In genomic region chr7:15915694-15916093, GRCh38 we compare ENCODE assay signal across 17 cellular contexts.
A peak's percentile ranks its signal among the peaks of the same experiment; 100 is the strongest.
DNase-seq lines count a peak whose midpoint lies in the region; ATAC-seq and TF ChIP-seq lines count a peak whose summit lies in the region.
"Had no signal": no experiment of that assay in that cellular context is flagged by ENCODE, and none has a peak within 500 bp of the region (broad histone marks: within the 10 kb centered on the region; RNA-seq: fewer than 3 reads in every experiment).

No MANE protein-coding gene starts in this region.

- no peaks in the 10 kb centered on the region for H3K36me3 Mint-ChIP-seq in activated T-helper 17 cell treated with anti-CD3 and anti-CD28 coated beads, Interleukin-2, amount 50 U/mL, for 72 hours (ENCODE audit: low read depth)
- H3K36me3 Mint-ChIP-seq: IgD-negative memory B cell had no signal

- H3K4me3 Mint-ChIP-seq in activated T-helper 17 cell treated with anti-CD3 and anti-CD28 coated beads, Interleukin-2, amount 50 U/mL, for 72 hours, result no peak overlapping the region
- H3K4me3 Mint-ChIP-seq: IgD-negative memory B cell had no signal

- peaks cover 3% of the 10 kb centered on the region for H3K9me3 Mint-ChIP-seq in activated T-helper 17 cell treated with anti-CD3 and anti-CD28 coated beads, Interleukin-2, amount 50 U/mL, for 72 hours

- no peaks in the 10 kb centered on the region for H3K4me1 Mint-ChIP-seq in activated T-helper 17 cell treated with anti-CD3 and anti-CD28 coated beads, Interleukin-2, amount 50 U/mL, for 72 hours
- H3K4me1 Mint-ChIP-seq: IgD-negative memory B cell had no signal

- in situ Hi-C loops in GM13977 (cut with MboI; ENCODE audit: low pct_unique_long_range_greater_than_20kb, low sequenced_read_pairs, unreplicated experiment), result no loop called here

- ATAC-seq in esophagus mucosa (no peak), GM19395 (IDR thresholded peaks at IDR 0.05; ENCODE audit: unreplicated experiment) (no peak)
- no peak for ATAC-seq in activated T-helper 17 cell treated with anti-CD3 and anti-CD28 coated beads, Interleukin-2, amount 50 U/mL, for 72 hours (replicated peaks)
- ATAC-seq: SK-N-SH treated with all-trans-retinoic acid at 6 μM for 48 hours had no signal

- DNase-seq in EH (ENCODE audit: low read depth) (peak; percentile 33), M059J (ENCODE audit: low read depth) (peak; percentile 44), foreskin melanocyte (peak; percentile 28), GM13977 (ENCODE audit: low spot score) (no peak)
- DNase-seq: ACHN, AML-193, DND-41, NCI-H1694, NCI-H2081 treated with DMSO at 0.1 percent for 48 hours, NCI-H2171 treated with DMSO at 0.1 percent for 48 hours, NCI-H524 treated with DMSO at 0.1 percent for 48 hours, Peyer's patch had no signal

- no peak overlapping the region for H3K27ac Mint-ChIP-seq in activated T-helper 17 cell treated with anti-CD3 and anti-CD28 coated beads, Interleukin-2, amount 50 U/mL, for 72 hours
- H3K27ac Mint-ChIP-seq: IgD-negative memory B cell had no signal

- TF ChIP-seq CTCF in GM13977 (IDR thresholded peaks at IDR 0.05; ENCODE audit: extremely low read depth, insufficient read depth, missing control alignments), result no peak

- H3K27me3 Mint-ChIP-seq in activated T-helper 17 cell treated with anti-CD3 and anti-CD28 coated beads, Interleukin-2, amount 50 U/mL, for 72 hours, result no peaks in the 10 kb centered on the region
- H3K27me3 Mint-ChIP-seq: IgD-negative memory B cell had no signal
